ENCODE assay signal across 18 cellular contexts in the genomic region with DNA sequence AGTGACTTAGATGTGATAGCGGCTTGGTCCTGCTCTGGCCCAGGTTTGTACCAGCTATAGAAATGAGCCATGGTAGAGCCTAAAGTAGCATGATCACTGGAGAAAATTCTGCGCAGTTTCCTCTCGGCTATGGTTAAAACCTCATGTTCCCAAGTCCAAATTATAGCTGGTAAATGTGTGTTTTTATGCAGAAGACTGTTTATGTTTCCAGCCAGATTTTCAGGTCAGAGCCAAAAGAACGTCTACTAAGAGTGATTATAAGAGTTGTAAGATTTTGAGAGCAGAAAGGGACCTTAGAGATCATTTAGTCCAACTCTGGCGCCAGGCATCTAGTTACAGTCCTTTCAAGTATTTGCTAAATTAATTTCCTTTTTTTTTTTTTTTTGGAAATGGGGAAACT.
A peak's percentile ranks its signal among the peaks of the same experiment; 100 is the strongest.
DNase-seq lines count a peak whose midpoint lies in the region; ATAC-seq and TF ChIP-seq lines count a peak whose summit lies in the region.
"Had no signal": no experiment of that assay in that cellular context is flagged by ENCODE, and none has a peak within 500 bp of the region (broad histone marks: within the 10 kb centered on the region; RNA-seq: fewer than 3 reads in every experiment).

No MANE protein-coding gene starts in this region.

- no peak overlapping the region for H2BK120ac ChIP-seq in IMR-90 (ENCODE audit: low read depth, low read length)

- H3K36me3 Mint-ChIP-seq in naive B cell (peaks cover 28 to 44% of the 10 kb centered on the region in 2 donors), T-helper 17 cell (ENCODE audit: low read depth) (peaks cover 12% of the 10 kb centered on the region)

- no peak overlapping the region for H3K9ac ChIP-seq in IMR-90 (ENCODE audit: low read depth, low read length)

- H3K27me3 Mint-ChIP-seq in naive B cell, result no peaks in the 10 kb centered on the region
- H3K27me3 Mint-ChIP-seq in T-helper 17 cell, result no peaks in the 10 kb centered on the region
- H3K27me3 Mint-ChIP-seq: CD4-positive, alpha-beta memory T cell had no signal

- WGBS in IMR-90 (ENCODE audit: extremely low coverage in 2 of 2, insufficient read length in 1 of 2), 2 experiments, result 88% methylated on average over 1 of the region's 5 CpGs; no CpG with 5 or more reads in 1 of the 2 experiments
- WGBS in transverse colon (ENCODE audit: low coverage in 1 of 2), 2 donors, result 76 to 80% methylated on average over 5 of the region's 5 CpGs

- DNase-seq in IMR-90 (no peak), ascending aorta (ENCODE audit: low spot score in 2 of 2) (no peak), naive B cell (no peak), transverse colon (no peak), occipital lobe (lab: John Stamatoyannopoulos, UW) (no peak), T-helper 17 cell (no peak)
- no peak for DNase-seq in stimulated activated naive CD4-positive, alpha-beta T cell treated with Interleukin-2 at 50 U/mL for 16 hours (lab: John Stamatoyannopoulos, UW)
- DNase-seq: 8988T; ACHN; BE2C; CD4-positive, alpha-beta memory T cell; DMS153; DMS79 treated with DMSO at 0.1 percent for 48 hours; EL; HCEC 1CT; HFFc6 had no signal

- dilution Hi-C loops in IMR-90 (cut with HindIII; ENCODE audit: low sequenced_read_pairs, unreplicated experiment), result no loop called here

- peaks cover 13 to 70% of the 10 kb centered on the region in 2 experiments for H3K79me1 ChIP-seq in IMR-90 (ENCODE audit: low read depth in 1 of 2, low read length in 2 of 2)

- no peak overlapping the region for H2AK9ac ChIP-seq in IMR-90 (replicated peaks; ENCODE audit: low read depth, low read length, poor library complexity)

- H4K8ac ChIP-seq in IMR-90 (ENCODE audit: low read depth in 2 of 2, low read length in 2 of 2), result 0 out of 4 replicates have a peak overlapping the region, but pooled peaks of 1 of the 2 experiments have one; percentile 42

- H4K5ac ChIP-seq in IMR-90 (ENCODE audit: low read depth, low read length), result no peak overlapping the region

- TF ChIP-seq POLR2A in IMR-90 (IDR thresholded peaks at IDR 0.05; ENCODE audit: low read depth, low read length), result no peak
- no peak for TF ChIP-seq POLR2A in transverse colon (IDR thresholded peaks at IDR 0.05)

- peaks cover 2 to 14% (median 6%) of the 10 kb centered on the region in 7 donors for H3K9me3 Mint-ChIP-seq in naive B cell

- TF ChIP-seq RAD21 in IMR-90 (IDR thresholded peaks at IDR 0.05; ENCODE audit: low read length), result no peak

- no peak overlapping the region for H2BK15ac ChIP-seq in IMR-90 (ENCODE audit: low read depth, low read length)

- H3K36me3 ChIP-seq in IMR-90 (ENCODE audit: control insufficient read depth, insufficient read depth, low read length) (peaks cover 10% of the 10 kb centered on the region), ascending aorta (peaks cover 17 to 23% of the 10 kb centered on the region in 2 donors), transverse colon (peaks cover 0 to 12% (median 5%) of the 10 kb centered on the region in 4 donors)
- H3K36me3 ChIP-seq: BE2C had no signal

- ATAC-seq in IMR-90 (ENCODE audit: low read depth) (no peak), naive B cell (ENCODE audit: low read depth in 2 of 2) (no peak), T-helper 17 cell (no peak)
- ATAC-seq: HepG2 had no signal

- no peaks in the 10 kb centered on the region for H3K9me3 ChIP-seq in IMR-90 (ENCODE audit: control insufficient read depth, insufficient read depth, low read length)
- no peaks in the 10 kb centered on the region for H3K9me3 ChIP-seq in ascending aorta
- H3K9me3 ChIP-seq in transverse colon, result no peaks in the 10 kb centered on the region
- H3K9me3 ChIP-seq in T-helper 17 cell (ENCODE audit: control insufficient read depth, low read length, poor library complexity, severe bottlenecking), result no peaks in the 10 kb centered on the region
- H3K9me3 ChIP-seq: BE2C had no signal

- TF ChIP-seq CTCF in IMR-90 (conservative IDR thresholded peaks at IDR 0.05; ENCODE audit: low read depth, low read length), result no peak
- TF ChIP-seq CTCF in ascending aorta (IDR thresholded peaks at IDR 0.05), result no peak
- no peak for TF ChIP-seq CTCF in transverse colon (IDR thresholded peaks at IDR 0.05)

- H2AFZ ChIP-seq in IMR-90 (replicated peaks; ENCODE audit: low read length, poor library complexity), result no peak overlapping the region

- H3K4me3 ChIP-seq in IMR-90 (ENCODE audit: insufficient read depth, low read depth, low read length), result no peak overlapping the region
- no peak overlapping the region for H3K4me3 ChIP-seq in ascending aorta
- no peak overlapping the region for H3K4me3 ChIP-seq in transverse colon

- H3K56ac ChIP-seq in IMR-90 (ENCODE audit: extremely low read depth, insufficient read depth, low read length), result no peak overlapping the region

- no peak overlapping the region for H3K27ac ChIP-seq in IMR-90 (ENCODE audit: insufficient read depth, low read length)
- H3K27ac ChIP-seq in ascending aorta, result peak overlapping the region; percentile 27 to 33
- peak overlapping the region in 3 of 4 donors; percentile 1 to 38 (median 7) for H3K27ac ChIP-seq in transverse colon
- H3K27ac ChIP-seq: C4-2B had no signal

- no peak overlapping the region for H2BK20ac ChIP-seq in IMR-90 (ENCODE audit: low read depth, low read length)

- no peak overlapping the region for H3K4ac ChIP-seq in IMR-90 (ENCODE audit: low read depth, low read length)

- BruUV-seq in IMR-90 (replicated peaks; lab: Mats Ljungman, UMichigan), result no TSS peak

- H2AK5ac ChIP-seq in IMR-90 (ENCODE audit: low read depth, low read length), result 0 out of 2 replicates have a peak overlapping the region, but pooled peaks have one; percentile 45

- no peak overlapping the region for H3K18ac ChIP-seq in IMR-90 (ENCODE audit: low read depth, low read length)

- H3K4me3 Mint-ChIP-seq in naive B cell, result peak overlapping the region in 1 of 8 donors; percentile 32
- H3K4me3 Mint-ChIP-seq in T-helper 17 cell, result no peak overlapping the region
- H3K4me3 Mint-ChIP-seq: CD4-positive, alpha-beta memory T cell; HFFc6 had no signal

- H4K20me1 ChIP-seq in IMR-90 (ENCODE audit: insufficient read depth, low read length), result peaks cover 25% of the 10 kb centered on the region; the same call in 1 of the 2 replicates

- CTCF ChIA-PET in IMR-90 (lab: Yijun Ruan, JAX), result interaction anchor here (1.0 kb wide), 1 partner anchor 13 kb away, joined by 4 read pairs; no protein-coding TSS in a partner anchor

- 0 out of 2 replicates have a peak overlapping the region, but pooled peaks have one; percentile 36 for H3K14ac ChIP-seq in IMR-90 (replicated peaks; ENCODE audit: low read depth, low read length)

- no peak overlapping the region for H4K91ac ChIP-seq in IMR-90 (ENCODE audit: insufficient read depth, low read depth, low read length)

- no peak overlapping the region for H3K4me2 ChIP-seq in IMR-90 (ENCODE audit: low read depth, low read length)

- no peak overlapping the region for H2BK5ac ChIP-seq in IMR-90 (ENCODE audit: low read depth, low read length, poor library complexity, severe bottlenecking)

- intact Hi-C loops in IMR-90 (cut with micrococcal nuclease) (no loop called here), ascending aorta (cut with DNase I) (no loop called here), transverse colon (cut with DNase I; ENCODE audit: low total_unique reads) (no loop called here)

- peaks cover 11% of the 10 kb centered on the region for H3K9me1 ChIP-seq in IMR-90 (ENCODE audit: insufficient read depth, low read length)

- POLR2A ChIA-PET in IMR-90 (lab: Charles Lee; ENCODE audit: unreplicated experiment), result no interaction called here

- H3K23ac ChIP-seq in IMR-90 (ENCODE audit: low read depth, low read length), result 0 out of 2 replicates have a peak overlapping the region, but pooled peaks have one; percentile 3

- H3K4me1 Mint-ChIP-seq in naive B cell (peaks cover 15 to 35% (median 28%) of the 10 kb centered on the region in 3 donors), T-helper 17 cell (peaks cover 9% of the 10 kb centered on the region)

- H3K4me1 ChIP-seq in IMR-90 (ENCODE audit: control insufficient read depth, insufficient read depth, low read length) (peaks cover 19% of the 10 kb centered on the region), ascending aorta (peaks cover 4 to 28% of the 10 kb centered on the region in 2 donors), transverse colon (peaks cover 0 to 29% (median 6%) of the 10 kb centered on the region in 4 donors)
- H3K4me1 ChIP-seq: BE2C had no signal

- in situ Hi-C loops in IMR-90 (cut with MboI; ENCODE audit: low sequenced_read_pairs), result no loop called here
- in situ Hi-C loops in transverse colon (cut with MboI; ENCODE audit: low pct_ligation_motif_present in 1 of 4, low pct_unique_long_range_greater_than_20kb in 1 of 4, low sequenced_read_pairs in 3 of 4), result no loop called here

- no peak for TF ChIP-seq EP300 in transverse colon (IDR thresholded peaks at IDR 0.05; ENCODE audit: low read depth)

- H3K27ac Mint-ChIP-seq in naive B cell (peak overlapping the region in 4 of 6 donors; percentile 56 to 95 (median 78)), T-helper 17 cell (no peak overlapping the region)
- H3K27ac Mint-ChIP-seq: CD4-positive, alpha-beta memory T cell had no signal

- no peaks in the 10 kb centered on the region for H3K27me3 ChIP-seq in IMR-90 (ENCODE audit: control insufficient read depth, insufficient read depth, low read length)
- no peaks in the 10 kb centered on the region for H3K27me3 ChIP-seq in ascending aorta
- H3K27me3 ChIP-seq in transverse colon, result no peaks in the 10 kb centered on the region
- H3K27me3 ChIP-seq: BE2C had no signal

TF ChIP-seq in IMR-90, 13 proteins besides CTCF, POLR2A, EP300 and RAD21:
- TF ChIP-seq, protein P1, sequence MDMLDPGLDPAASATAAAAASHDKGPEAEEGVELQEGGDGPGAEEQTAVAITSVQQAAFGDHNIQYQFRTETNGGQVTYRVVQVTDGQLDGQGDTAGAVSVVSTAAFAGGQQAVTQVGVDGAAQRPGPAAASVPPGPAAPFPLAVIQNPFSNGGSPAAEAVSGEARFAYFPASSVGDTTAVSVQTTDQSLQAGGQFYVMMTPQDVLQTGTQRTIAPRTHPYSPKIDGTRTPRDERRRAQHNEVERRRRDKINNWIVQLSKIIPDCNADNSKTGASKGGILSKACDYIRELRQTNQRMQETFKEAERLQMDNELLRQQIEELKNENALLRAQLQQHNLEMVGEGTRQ (IDR thresholded peaks at IDR 0.05; ENCODE audit: low read depth, low read length), result no peak
- TF ChIP-seq RFX5 (IDR thresholded peaks at IDR 0.05; ENCODE audit: low read depth, low read length), result no peak
- no peak for TF ChIP-seq RCOR1 (IDR thresholded peaks at IDR 0.05; ENCODE audit: insufficient replicate concordance, low read length)
- TF ChIP-seq FOS (IDR thresholded peaks at IDR 0.05; ENCODE audit: low read depth, low read length), result no peak
- TF ChIP-seq, protein P2, sequence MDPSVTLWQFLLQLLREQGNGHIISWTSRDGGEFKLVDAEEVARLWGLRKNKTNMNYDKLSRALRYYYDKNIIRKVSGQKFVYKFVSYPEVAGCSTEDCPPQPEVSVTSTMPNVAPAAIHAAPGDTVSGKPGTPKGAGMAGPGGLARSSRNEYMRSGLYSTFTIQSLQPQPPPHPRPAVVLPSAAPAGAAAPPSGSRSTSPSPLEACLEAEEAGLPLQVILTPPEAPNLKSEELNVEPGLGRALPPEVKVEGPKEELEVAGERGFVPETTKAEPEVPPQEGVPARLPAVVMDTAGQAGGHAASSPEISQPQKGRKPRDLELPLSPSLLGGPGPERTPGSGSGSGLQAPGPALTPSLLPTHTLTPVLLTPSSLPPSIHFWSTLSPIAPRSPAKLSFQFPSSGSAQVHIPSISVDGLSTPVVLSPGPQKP (IDR thresholded peaks at IDR 0.05; ENCODE audit: borderline replicate concordance, low read depth, low read length), result no peak
